In the genomic region with DNA sequence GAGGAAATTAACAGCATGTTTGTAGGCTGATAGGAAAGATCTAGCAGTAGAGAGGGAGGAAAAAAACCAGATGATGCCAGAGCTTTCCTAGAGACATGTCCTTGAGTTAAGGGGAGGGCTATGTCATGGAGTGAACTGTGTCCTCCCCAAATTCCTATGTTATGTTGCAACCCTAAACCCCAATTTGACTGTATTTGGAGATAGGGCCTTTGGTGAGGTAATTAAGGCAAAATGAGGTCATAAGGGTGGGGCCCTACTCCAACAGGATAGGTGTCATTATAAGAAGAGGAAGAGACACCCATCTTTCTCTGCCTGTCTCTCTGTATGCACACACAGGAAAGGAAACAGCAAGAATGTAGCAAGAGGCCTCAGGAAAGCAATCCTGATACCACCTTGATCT, we compare ENCODE assay signal across 24 cellular contexts.
"Had no signal": no experiment of that assay in that cellular context is flagged by ENCODE, and none has a peak within 500 bp of the region (broad histone marks: within the 10 kb centered on the region; RNA-seq: fewer than 3 reads in every experiment).

No MANE protein-coding gene starts in this region.

- DNase-seq: effector memory CD4-positive, alpha-beta T cell; foreskin melanocyte; head of caudate nucleus; kidney; left cardiac atrium; left ventricle myocardium inferior; mesenchymal stem cell; naive thymus-derived CD4-positive, alpha-beta T cell; psoas muscle; retina; stimulated activated CD4-positive, alpha-beta T cell treated with anti-CD3 and anti-CD28 coated beads, Interleukin-2, amount 100 ng/mL, for 24 hours; stimulated activated CD4-positive, alpha-beta T cell treated with anti-CD3 and anti-CD28 coated beads, Interleukin-4, amount 100 ng/mL, for 4 hours; stimulated activated naive B cell treated with anti-CD40 and anti-IgM and Interleukin-4, amounts not matched to agents 10 μg/mL and 1 μg/mL and 100 μg/mL, for 72 hours; stimulated activated naive CD8-positive, alpha-beta T cell treated with anti-CD3 and anti-CD28 coated beads, Interleukin-15, amount 100 ng/mL, for 72 hours; testis had no signal

- H3K4me3 ChIP-seq: esophagus muscularis mucosa, hepatocyte, left ventricle myocardium inferior, lung, psoas muscle, skin epidermis, testis, tibial nerve had no signal

- H3K4me1 ChIP-seq: left ventricle myocardium inferior, psoas muscle, testis had no signal

- H3K27me3 Mint-ChIP-seq: stimulated activated naive B cell treated with anti-CD40 and anti-IgM and Interleukin-4, amounts not matched to agents 10 μg/mL and 1 μg/mL and 100 μg/mL, for 72 hours had no signal

- H3K27ac Mint-ChIP-seq: stimulated activated naive B cell treated with anti-CD40 and anti-IgM and Interleukin-4, amounts not matched to agents 10 μg/mL and 1 μg/mL and 100 μg/mL, for 72 hours; stimulated activated naive CD8-positive, alpha-beta T cell treated with anti-CD3 and anti-CD28 coated beads, Interleukin-15, amount 100 ng/mL, for 72 hours had no signal

- FAIRE-seq: endometrium, kidney had no signal

- H3K4me3 Mint-ChIP-seq: naive thymus-derived CD4-positive, alpha-beta T cell; stimulated activated naive B cell treated with anti-CD40 and anti-IgM and Interleukin-4, amounts not matched to agents 10 μg/mL and 1 μg/mL and 100 μg/mL, for 72 hours; stimulated activated naive CD8-positive, alpha-beta T cell treated with anti-CD3 and anti-CD28 coated beads, Interleukin-15, amount 100 ng/mL, for 72 hours had no signal

- H3K27ac ChIP-seq: epithelial cell of prostate, esophagus muscularis mucosa, hepatocyte, left ventricle myocardium inferior, neutrophil, psoas muscle, skin epidermis, testis, tibial nerve had no signal

- H3K27me3 ChIP-seq: esophagus muscularis mucosa, hepatocyte, neutrophil, testis, tibial nerve had no signal

- ATAC-seq: left cardiac atrium; naive thymus-derived CD4-positive, alpha-beta T cell; psoas muscle; sciatic nerve; stimulated activated naive B cell treated with anti-CD40 and anti-IgM and Interleukin-4, amounts not matched to agents 10 μg/mL and 1 μg/mL and 100 μg/mL, for 72 hours; stimulated activated naive CD8-positive, alpha-beta T cell treated with anti-CD3 and anti-CD28 coated beads, Interleukin-15, amount 100 ng/mL, for 72 hours had no signal

- H3K4me1 Mint-ChIP-seq: stimulated activated naive B cell treated with anti-CD40 and anti-IgM and Interleukin-4, amounts not matched to agents 10 μg/mL and 1 μg/mL and 100 μg/mL, for 72 hours; stimulated activated naive CD8-positive, alpha-beta T cell treated with anti-CD3 and anti-CD28 coated beads, Interleukin-15, amount 100 ng/mL, for 72 hours had no signal

- H3K9me3 ChIP-seq: esophagus muscularis mucosa, left ventricle myocardium inferior, neutrophil, psoas muscle, testis, tibial nerve had no signal

- H3K9me3 Mint-ChIP-seq: stimulated activated naive CD8-positive, alpha-beta T cell treated with anti-CD3 and anti-CD28 coated beads, Interleukin-15, amount 100 ng/mL, for 72 hours had no signal

- H3K4me2 ChIP-seq: hepatocyte had no signal
